10 cellular contexts compared by ENCODE assay signal in genomic region chr6:56247654-56248122, GRCh38. TPM values are rescaled to one million over a fixed set of nuclear protein-coding genes. Genes with fewer than 3 reads are reported as not detected.
DNase-seq lines count a peak whose midpoint lies in the region; ATAC-seq and TF ChIP-seq lines count a peak whose summit lies in the region.
"Had no signal": no experiment of that assay in that cellular context is flagged by ENCODE, and none has a peak within 500 bp of the region (broad histone marks: within the 10 kb centered on the region; RNA-seq: fewer than 3 reads in every experiment).

No MANE protein-coding gene starts in this region.

- no peaks in the 10 kb centered on the region for H3K27me3 ChIP-seq in A673 (replicated peaks; ENCODE audit: insufficient read depth, low read depth, low read length, poor library complexity)
- H3K27me3 ChIP-seq in adipocyte (replicated peaks; ENCODE audit: control insufficient read depth, insufficient read depth, low read length) = no peaks in the 10 kb centered on the region
- no peaks in the 10 kb centered on the region for H3K27me3 ChIP-seq in right cardiac atrium (ENCODE audit: control insufficient read depth, insufficient read depth)

- intact Hi-C loops in A673 (cut with micrococcal nuclease; ENCODE audit: unreplicated experiment) = no loop called here
- intact Hi-C loops in right cardiac atrium (cut with DNase I) = no loop called here

- peaks cover 54% of the 10 kb centered on the region for H3K4me1 Mint-ChIP-seq in osteocyte (ENCODE audit: unreplicated experiment)

- no TSS peak for BruUV-seq in A673 (replicated peaks; lab: Mats Ljungman, UMichigan)

- peak overlapping the region; percentile 84 for H3K9ac ChIP-seq in adipocyte (ENCODE audit: low read length)

- no peaks in the 10 kb centered on the region for H3K36me3 Mint-ChIP-seq in osteocyte (ENCODE audit: unreplicated experiment)

- WGBS in right cardiac atrium = 21% methylated on average over 12 of the region's 12 CpGs

- CTCF ChIA-PET in A673 (lab: Charles Lee) = no interaction called here

- peak overlapping the region; percentile 80 for H3K4me3 Mint-ChIP-seq in osteocyte (ENCODE audit: unreplicated experiment)

- POLR2A ChIA-PET in A673 (lab: Charles Lee; ENCODE audit: low non-redundant PET) = no interaction called here

- H3K4me3 ChIP-seq in A673 (ENCODE audit: low read depth, low read length, poor library complexity, severe bottlenecking) = peak overlapping the region; percentile 69
- H3K4me3 ChIP-seq in adipocyte (ENCODE audit: low read length) = peak overlapping the region; percentile 87
- H3K4me3 ChIP-seq in right cardiac atrium (ENCODE audit: low read length) = peak overlapping the region; percentile 52

- no peak for DNase-seq in A673 (ENCODE audit: low spot score)
- DNase-seq in adipocyte (ENCODE audit: low read depth) = no peak
- DNase-seq in right cardiac atrium = peak in 1 of 3 donors; percentile 44
- DNase-seq in osteocyte (ENCODE audit: extremely low spot score, unreplicated experiment) = no peak
- DNase-seq in NCI-H2029 (lab: John Stamatoyannopoulos, UW) = no peak
- DNase-seq in stimulated activated CD4-positive, alpha-beta T cell treated with anti-CD3 and anti-CD28 coated beads, Interleukin-15, amount 100 ng/mL, for 24 hours = no peak
- no peak for DNase-seq in amniotic stem cell (lab: John Stamatoyannopoulos, UW)
- DNase-seq: NCI-H1694 treated with DMSO at 0.1 percent for 48 hours had no signal

- no peaks in the 10 kb centered on the region for H3K9me3 Mint-ChIP-seq in osteocyte (ENCODE audit: unreplicated experiment)

- H3K4me1 ChIP-seq in A673 (ENCODE audit: insufficient read depth, low read length, poor library complexity, severe bottlenecking) (peaks cover 37% of the 10 kb centered on the region), adipocyte (ENCODE audit: control insufficient read depth, insufficient read depth, low read length) (peaks cover 28% of the 10 kb centered on the region), right cardiac atrium (ENCODE audit: control insufficient read depth, insufficient read depth, low read length) (no peaks in the 10 kb centered on the region)

- no peak for TF ChIP-seq CTCF in A673 (conservative IDR thresholded peaks at IDR 0.05; ENCODE audit: low read depth, low read length)
- TF ChIP-seq CTCF in osteocyte (IDR thresholded peaks at IDR 0.05) = no peak

- H3K27ac Mint-ChIP-seq in osteocyte (ENCODE audit: unreplicated experiment) = peak overlapping the region; percentile 84

- peak; percentile 11 for ATAC-seq in right cardiac atrium
- no peak for ATAC-seq in GM18870 (IDR thresholded peaks at IDR 0.05; ENCODE audit: unreplicated experiment)

- H3K9me3 ChIP-seq in A673 (ENCODE audit: low read depth, low read length, poor library complexity, severe bottlenecking) (no peaks in the 10 kb centered on the region), adipocyte (ENCODE audit: control insufficient read depth, low read length) (no peaks in the 10 kb centered on the region), right cardiac atrium (ENCODE audit: control insufficient read depth, low read length) (no peaks in the 10 kb centered on the region)

- H3K27ac ChIP-seq in A673 (ENCODE audit: low read depth, low read length, poor library complexity, severe bottlenecking) = peak overlapping the region; percentile 71
- H3K27ac ChIP-seq in right cardiac atrium (ENCODE audit: low read length) = no peak overlapping the region
- H3K27ac ChIP-seq: HL-60 had no signal

- no peaks in the 10 kb centered on the region for H3K27me3 Mint-ChIP-seq in osteocyte (ENCODE audit: unreplicated experiment)

- H3K36me3 ChIP-seq in A673 (ENCODE audit: insufficient read depth, low read length, poor library complexity, severe bottlenecking) = no peaks in the 10 kb centered on the region
- H3K36me3 ChIP-seq in adipocyte (ENCODE audit: control insufficient read depth, insufficient read depth, low read length, severe bottlenecking) = no peaks in the 10 kb centered on the region

RNA-seq across cellular contexts. Expression of gene COL21A1, which starts 0.3 kb away (rescaled TPM):
- total RNA-seq in A673 (2021) = 49.0 and 51.6 TPM in 2 replicates
- 10 to 100 TPM; 11.1 to 25.2 (median 19.4) TPM for total RNA-seq in right cardiac atrium
- 19.9 TPM for polyA plus RNA-seq in right cardiac atrium
- 48.0 and 60.0 TPM in 2 replicates for total RNA-seq in osteocyte
